In the genomic region with DNA sequence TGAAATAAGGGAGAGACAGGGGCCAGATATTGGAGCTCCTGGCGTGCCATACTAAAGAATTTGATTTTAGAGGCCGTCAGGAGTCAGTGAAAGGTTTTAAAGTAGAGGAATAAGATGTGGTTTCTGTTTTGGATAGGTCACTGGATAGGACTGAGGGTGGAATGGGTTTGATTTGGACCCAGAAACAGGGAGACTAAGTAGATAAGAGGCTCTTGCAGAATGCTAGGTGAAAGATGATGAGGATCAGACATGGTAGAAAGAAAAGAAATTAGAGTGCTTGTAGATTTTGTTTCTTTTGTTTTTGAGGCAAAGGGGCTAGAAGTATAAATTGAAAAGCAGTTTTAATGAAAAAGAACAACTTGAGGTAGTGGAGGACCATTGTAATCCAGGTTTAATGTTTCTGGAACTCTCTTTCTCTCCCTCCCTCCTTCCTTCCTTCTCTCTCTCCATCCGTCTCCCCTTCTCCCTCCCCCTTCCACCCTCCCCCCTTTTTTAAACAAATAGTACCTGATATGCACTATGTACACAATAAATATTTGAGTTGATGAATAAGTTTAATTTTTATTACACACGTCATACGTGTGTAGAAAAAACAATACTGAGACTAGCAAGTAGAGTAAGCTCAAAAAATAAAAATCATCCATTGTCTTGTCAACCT, we compare ENCODE assay signal across 8 cellular contexts. TPM values are rescaled to one million over a fixed set of nuclear protein-coding genes. Genes with fewer than 3 reads are reported as not detected.
A peak's percentile ranks its signal among the peaks of the same experiment; 100 is the strongest.
DNase-seq lines count a peak whose midpoint lies in the region; ATAC-seq and TF ChIP-seq lines count a peak whose summit lies in the region.

No MANE protein-coding gene starts in this region.

- peaks cover 47 to 64% of the 10 kb centered on the region in 2 donors for H3K4me1 ChIP-seq in naive thymus-derived CD4-positive, alpha-beta T cell (ENCODE audit: control insufficient read depth in 2 of 2, insufficient read depth in 2 of 2, low read length in 2 of 2)

- no peaks in the 10 kb centered on the region for H3K27me3 Mint-ChIP-seq in IgD-negative memory B cell
- H3K27me3 Mint-ChIP-seq in naive thymus-derived CD4-positive, alpha-beta T cell = no peaks in the 10 kb centered on the region

- TF ChIP-seq CTCF in AG10803 (conservative IDR thresholded peaks at IDR 0.05; ENCODE audit: low read length) (no peak), choroid plexus epithelial cell (conservative IDR thresholded peaks at IDR 0.05; ENCODE audit: low read depth, low read length) (no peak)

- H3K4me1 Mint-ChIP-seq in IgD-negative memory B cell = peaks cover 52 to 69% (median 57%) of the 10 kb centered on the region in 3 donors
- H3K4me1 Mint-ChIP-seq in naive thymus-derived CD4-positive, alpha-beta T cell = peaks cover 51 to 77% (median 72%) of the 10 kb centered on the region in 7 donors

- peak overlapping the region; percentile 82 for H3K27ac ChIP-seq in naive thymus-derived CD4-positive, alpha-beta T cell (ENCODE audit: low read depth, low read length)

- CTCF ChIA-PET in naive thymus-derived CD4-positive, alpha-beta T cell (lab: Charles Lee) = interaction anchor here (0.7 to 3.7 kb wide), 10 partner anchors 13 to 450 kb away, joined by 3 to 27 read pairs (median 4); no protein-coding TSS in a partner anchor

- H3K9me3 ChIP-seq in naive thymus-derived CD4-positive, alpha-beta T cell (ENCODE audit: control insufficient read depth in 2 of 3, low read length in 3 of 3) = no peaks in the 10 kb centered on the region

- no peak for DNase-seq in AG10803 (ENCODE audit: low read depth)
- DNase-seq in choroid plexus epithelial cell (ENCODE audit: low read depth) = no peak
- no peak for DNase-seq in naive thymus-derived CD4-positive, alpha-beta T cell
- no peak for DNase-seq in kidney tubule cell (ENCODE audit: low spot score)
- no peak for DNase-seq in HK-2 (ENCODE audit: unreplicated experiment)

- H3K27ac Mint-ChIP-seq in IgD-negative memory B cell = peak overlapping the region; percentile 78 to 94 (median 87)
- peak overlapping the region; percentile 90 to 98 (median 95) for H3K27ac Mint-ChIP-seq in naive thymus-derived CD4-positive, alpha-beta T cell

- H3K4me3 Mint-ChIP-seq in IgD-negative memory B cell = peak overlapping the region; percentile 91 to 98 (median 96)
- peak overlapping the region; percentile 79 to 98 (median 96) for H3K4me3 Mint-ChIP-seq in naive thymus-derived CD4-positive, alpha-beta T cell

- no peaks in the 10 kb centered on the region for H3K27me3 ChIP-seq in naive thymus-derived CD4-positive, alpha-beta T cell (ENCODE audit: control insufficient read depth in 2 of 2, insufficient read depth in 2 of 2, low read length in 2 of 2)

- peaks cover 0 to 1% (median 0%) of the 10 kb centered on the region in 3 donors for H3K9me3 Mint-ChIP-seq in IgD-negative memory B cell
- no peaks in the 10 kb centered on the region for H3K9me3 Mint-ChIP-seq in naive thymus-derived CD4-positive, alpha-beta T cell

- H3K4me3 ChIP-seq in AG10803 (ENCODE audit: low read length) = peak overlapping the region; percentile 88
- peak overlapping the region; percentile 78 for H3K4me3 ChIP-seq in choroid plexus epithelial cell (ENCODE audit: low read depth, low read length)
- peak overlapping the region; percentile 81 for H3K4me3 ChIP-seq in naive thymus-derived CD4-positive, alpha-beta T cell (ENCODE audit: low read length)

- POLR2A ChIA-PET in naive thymus-derived CD4-positive, alpha-beta T cell (lab: Charles Lee) = interaction anchor here (1.1 to 8.5 kb wide), 10 partner anchors 11 to 43 kb away, joined by 3 to 228 read pairs (median 26); a partner anchor contains a TSS

- H3K36me3 ChIP-seq in naive thymus-derived CD4-positive, alpha-beta T cell (ENCODE audit: control insufficient read depth in 2 of 3, insufficient read depth in 3 of 3, low read length in 3 of 3) = no peaks in the 10 kb centered on the region

- peaks cover 7% of the 10 kb centered on the region for H3K36me3 Mint-ChIP-seq in IgD-negative memory B cell
- H3K36me3 Mint-ChIP-seq in naive thymus-derived CD4-positive, alpha-beta T cell = peaks cover 0 to 36% (median 5%) of the 10 kb centered on the region in 5 donors

- intact Hi-C loops in naive thymus-derived CD4-positive, alpha-beta T cell (cut with micrococcal nuclease) = loop anchor here (5.0 to 10.0 kb wide), 3 partner anchors 492 to 510 kb away; a partner anchor contains a TSS

- ATAC-seq in naive thymus-derived CD4-positive, alpha-beta T cell = no peak
- ATAC-seq in GM18520 (IDR thresholded peaks at IDR 0.05; ENCODE audit: unreplicated experiment) = no peak
- ATAC-seq in GM21619 (IDR thresholded peaks at IDR 0.05; ENCODE audit: unreplicated experiment) = no peak

RNA-seq across cellular contexts. Expression of a gene that starts 1.9 kb away (rescaled TPM):
- polyA plus RNA-seq in IgD-negative memory B cell = 144 TPM
- 100 to 1,000 TPM; 127 to 198 (median 171) TPM for total RNA-seq in naive thymus-derived CD4-positive, alpha-beta T cell
- polyA plus RNA-seq in naive thymus-derived CD4-positive, alpha-beta T cell = 100 to 1,000 TPM; 140 to 190 TPM

RNA-seq across cellular contexts. Expression of a gene that starts 32.2 kb away (rescaled TPM):
- 87.3 TPM for polyA plus RNA-seq in IgD-negative memory B cell
- 100 to 1,000 TPM in 4 of 5 experiments, 10 to 100 TPM in 1; 98.9 to 274 (median 204) TPM for total RNA-seq in naive thymus-derived CD4-positive, alpha-beta T cell
- 10 to 100 TPM; 48.7 to 90.0 TPM for polyA plus RNA-seq in naive thymus-derived CD4-positive, alpha-beta T cell
